ENCODE assay signal across 8 cellular contexts in the genomic region with DNA sequence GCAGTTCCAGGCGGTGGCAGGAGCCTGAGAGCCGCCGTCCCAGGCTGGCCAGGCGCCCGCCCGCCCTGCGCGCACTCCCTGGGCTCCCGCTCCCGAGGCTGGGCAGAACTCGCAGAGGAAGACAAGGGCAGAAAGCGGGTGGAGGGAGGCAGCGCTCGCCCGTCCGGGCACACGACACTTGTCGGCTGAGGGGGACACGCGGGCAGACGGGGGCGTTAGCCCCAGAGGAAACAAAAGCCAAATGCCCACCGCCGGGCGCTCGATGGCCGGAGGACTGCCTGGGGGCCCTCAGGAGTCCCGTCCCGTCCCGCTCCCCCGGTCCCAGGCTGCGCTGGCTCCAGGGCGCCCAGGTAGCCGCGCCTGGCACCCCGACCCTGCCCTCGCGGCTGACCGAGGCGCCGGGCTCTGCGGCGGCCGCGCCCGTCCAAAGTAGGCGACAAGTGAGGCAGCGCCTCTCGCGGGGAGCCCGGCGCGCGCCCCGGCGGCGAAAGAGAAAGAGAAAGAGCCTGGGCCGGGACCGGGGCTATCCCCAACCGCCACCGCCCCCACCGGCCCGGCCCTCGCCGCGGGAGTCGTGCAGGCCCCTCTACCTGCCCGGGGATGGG. TPM values are rescaled to one million over a fixed set of nuclear protein-coding genes. Genes with fewer than 3 reads are reported as not detected.
DNase-seq lines count a peak whose midpoint lies in the region; ATAC-seq and TF ChIP-seq lines count a peak whose summit lies in the region.

No MANE protein-coding gene starts in this region.

- no peak for TF ChIP-seq CTCF in BJ (IDR thresholded peaks at IDR 0.05; ENCODE audit: insufficient read depth, low read depth, low read length)
- TF ChIP-seq CTCF in foreskin fibroblast (IDR thresholded peaks at IDR 0.05; ENCODE audit: low read depth, low read length): no peak
- peak in 4 of 5 experiments; percentile 11 to 35 (median 24) for TF ChIP-seq CTCF in tibial nerve (IDR thresholded peaks at IDR 0.05)

- no peaks in the 10 kb centered on the region for H3K9me3 ChIP-seq in tibial nerve

- ATAC-seq in GM19324 (IDR thresholded peaks at IDR 0.05; ENCODE audit: low FRiP score, unreplicated experiment) (peak; percentile 92), HG03280 (IDR thresholded peaks at IDR 0.05; ENCODE audit: unreplicated experiment) (peak; percentile 95)
- peak; percentile 70 for ATAC-seq in activated CD8-positive, alpha-beta memory T cell treated with anti-CD3 and anti-CD28 coated beads, Interleukin-2, amount 10 ng/mL, durations not matched to agents 7 days and 5 days
- ATAC-seq in natural killer cell treated with Interleukin-12 subunit alpha and Interleukin-12 subunit beta and Interleukin-15 and Interleukin-18, amount 100 ng/mL, for 72 hours: peak; percentile 94 to 96

- CTCF ChIA-PET in BJ (lab: Yijun Ruan, JAX): interaction anchor here (1.1 kb wide), 1 partner anchor 26 kb away, joined by 3 read pairs; no protein-coding TSS in a partner anchor
- CTCF ChIA-PET in activated CD8-positive, alpha-beta memory T cell treated with anti-CD3 and anti-CD28 coated beads, Interleukin-2, amount 10 ng/mL, durations not matched to agents 7 days and 5 days (lab: Charles Lee): no interaction called here

- peak overlapping the region; percentile 73 to 96 (median 94) for H3K27ac ChIP-seq in tibial nerve

- POLR2A ChIA-PET in BJ (lab: Charles Lee): no interaction called here

- 0 to 1% methylated on average over 45 to 48 of the region's 68 CpGs for WGBS in tibial nerve, 2 donors

- no peak for TF ChIP-seq POLR2A in tibial nerve (IDR thresholded peaks at IDR 0.05)

- peaks cover 0 to 33% (median 0%) of the 10 kb centered on the region in 4 donors for H3K4me1 ChIP-seq in tibial nerve

- peaks cover 21% of the 10 kb centered on the region for H3K27me3 Mint-ChIP-seq in activated CD8-positive, alpha-beta memory T cell treated with anti-CD3 and anti-CD28 coated beads, Interleukin-2, amount 10 ng/mL, durations not matched to agents 7 days and 5 days
- H3K27me3 Mint-ChIP-seq in natural killer cell treated with Interleukin-12 subunit alpha and Interleukin-12 subunit beta and Interleukin-15 and Interleukin-18, amount 100 ng/mL, for 72 hours: peaks cover 0 to 3% of the 10 kb centered on the region in 2 donors

- H3K4me3 Mint-ChIP-seq in activated CD8-positive, alpha-beta memory T cell treated with anti-CD3 and anti-CD28 coated beads, Interleukin-2, amount 10 ng/mL, durations not matched to agents 7 days and 5 days: no peak overlapping the region
- H3K4me3 Mint-ChIP-seq in natural killer cell treated with Interleukin-12 subunit alpha and Interleukin-12 subunit beta and Interleukin-15 and Interleukin-18, amount 100 ng/mL, for 72 hours: peak overlapping the region; percentile 77

- H3K36me3 ChIP-seq in BJ (ENCODE audit: control insufficient read depth, insufficient read depth, low read length) (no peaks in the 10 kb centered on the region), tibial nerve (no peaks in the 10 kb centered on the region)

- peaks cover 5% of the 10 kb centered on the region for H3K9me3 Mint-ChIP-seq in activated CD8-positive, alpha-beta memory T cell treated with anti-CD3 and anti-CD28 coated beads, Interleukin-2, amount 10 ng/mL, durations not matched to agents 7 days and 5 days (ENCODE audit: low read depth)
- H3K9me3 Mint-ChIP-seq in natural killer cell treated with Interleukin-12 subunit alpha and Interleukin-12 subunit beta and Interleukin-15 and Interleukin-18, amount 100 ng/mL, for 72 hours: no peaks in the 10 kb centered on the region

- H3K4me3 ChIP-seq in BJ (ENCODE audit: low read depth, low read length) (peak overlapping the region; percentile 23), foreskin fibroblast (ENCODE audit: low read depth in 1 of 2, low read length in 2 of 2) (peak overlapping the region; percentile 34 to 53), tibial nerve (peak overlapping the region; percentile 70 to 96 (median 80))

- H3K27ac Mint-ChIP-seq in activated CD8-positive, alpha-beta memory T cell treated with anti-CD3 and anti-CD28 coated beads, Interleukin-2, amount 10 ng/mL, durations not matched to agents 7 days and 5 days: no peak overlapping the region
- H3K27ac Mint-ChIP-seq in natural killer cell treated with Interleukin-12 subunit alpha and Interleukin-12 subunit beta and Interleukin-15 and Interleukin-18, amount 100 ng/mL, for 72 hours: peak overlapping the region; percentile 78 to 91

- peaks cover 7% of the 10 kb centered on the region for H3K4me1 Mint-ChIP-seq in activated CD8-positive, alpha-beta memory T cell treated with anti-CD3 and anti-CD28 coated beads, Interleukin-2, amount 10 ng/mL, durations not matched to agents 7 days and 5 days
- peaks cover 26 to 35% of the 10 kb centered on the region in 2 donors for H3K4me1 Mint-ChIP-seq in natural killer cell treated with Interleukin-12 subunit alpha and Interleukin-12 subunit beta and Interleukin-15 and Interleukin-18, amount 100 ng/mL, for 72 hours (ENCODE audit: low read depth in 2 of 2)

- H3K36me3 Mint-ChIP-seq in activated CD8-positive, alpha-beta memory T cell treated with anti-CD3 and anti-CD28 coated beads, Interleukin-2, amount 10 ng/mL, durations not matched to agents 7 days and 5 days: peaks cover 2% of the 10 kb centered on the region
- H3K36me3 Mint-ChIP-seq in natural killer cell treated with Interleukin-12 subunit alpha and Interleukin-12 subunit beta and Interleukin-15 and Interleukin-18, amount 100 ng/mL, for 72 hours: no peaks in the 10 kb centered on the region

- DNase-seq in BJ (ENCODE audit: low read depth) (no peak), foreskin fibroblast (peak in 1 of 2 donors; percentile 41), tibial nerve (ENCODE audit: low spot score in 2 of 2) (peak; percentile 36 to 45), NCI-H82 (lab: John Stamatoyannopoulos, UW) (no peak)
- no peak for DNase-seq in activated CD8-positive, alpha-beta memory T cell treated with anti-CD3 and anti-CD28 coated beads, Interleukin-2, amount 10 ng/mL, durations not matched to agents 7 days and 5 days
- peak; percentile 91 for DNase-seq in natural killer cell treated with Interleukin-12 subunit alpha and Interleukin-12 subunit beta and Interleukin-15 and Interleukin-18, amount 100 ng/mL, for 72 hours (ENCODE audit: low spot score)

- H3K27me3 ChIP-seq in BJ (ENCODE audit: control insufficient read depth, insufficient read depth, low read length): peaks cover 14% of the 10 kb centered on the region
- no peaks in the 10 kb centered on the region for H3K27me3 ChIP-seq in tibial nerve

- TF ChIP-seq EP300 in tibial nerve (IDR thresholded peaks at IDR 0.05): no peak

RNA-seq across cellular contexts. Expression of a gene that starts 0.5 kb away (rescaled TPM):
- not detected in 2 replicates for polyA plus RNA-seq in BJ (2011; rRNA removed)
- polyA minus RNA-seq in BJ (2011; rRNA and poly(A)+ RNA removed): not detected in 2 replicates
- under 1 TPM in 1 of 2 experiments, not detected in 1; 0.05 TPM for total RNA-seq in activated CD8-positive, alpha-beta memory T cell treated with anti-CD3 and anti-CD28 coated beads, Interleukin-2, amount 10 ng/mL, durations not matched to agents 7 days and 5 days
- 10 to 100 TPM in 1 of 2 donors, 1 to 10 TPM in 1; 4.1 to 10.2 TPM for total RNA-seq in natural killer cell treated with Interleukin-12 subunit alpha and Interleukin-12 subunit beta and Interleukin-15 and Interleukin-18, amount 100 ng/mL, for 72 hours
- 1 to 10 TPM; 6.3 to 9.0 (median 8.1) TPM for total RNA-seq in tibial nerve

Comparison
In these comparisons a context has a peak if more than half of its experiments do, and no peak if none do; other contexts are left out.
1. DNase-seq: peak in natural killer cell treated with Interleukin-12 subunit alpha and Interleukin-12 subunit beta and Interleukin-15 and Interleukin-18, amount 100 ng/mL, for 72 hours (single experiment) and tibial nerve (2 of 2); none in BJ (single experiment), activated CD8-positive, alpha-beta memory T cell treated with anti-CD3 and anti-CD28 coated beads, Interleukin-2, amount 10 ng/mL, durations not matched to agents 7 days and 5 days (single experiment) and NCI-H82 (single experiment).
2. H3K4me3 ChIP-seq: peak in every context shown above with its lines; median percentile 80 in tibial nerve; 44 in foreskin fibroblast; 23 in BJ.
3. CTCF ChIP-seq: peak in tibial nerve (4 of 5); none in BJ (single experiment) and foreskin fibroblast (single experiment).
4. RNA of a gene that starts 0.5 kb away (total RNA-seq): 4.1 to 10.2 TPM in natural killer cell treated with Interleukin-12 subunit alpha and Interleukin-12 subunit beta and Interleukin-15 and Interleukin-18, amount 100 ng/mL, for 72 hours and 6.3 to 9.0 TPM in tibial nerve; 0.05 TPM in activated CD8-positive, alpha-beta memory T cell treated with anti-CD3 and anti-CD28 coated beads, Interleukin-2, amount 10 ng/mL, durations not matched to agents 7 days and 5 days; every median in the first group is over 4 times any median in the second.
5. Peak in every context shown above with its lines, with median percentiles within 50 percentile points of each other: ATAC-seq.